ENCODE assay signal across 22 cellular contexts in genomic region chr4:95018845-95019244, GRCh38.
"Had no signal": no experiment of that assay in that cellular context is flagged by ENCODE, and none has a peak within 500 bp of the region (broad histone marks: within the 10 kb centered on the region; RNA-seq: fewer than 3 reads in every experiment).

No MANE protein-coding gene starts in this region.

- H3K4me1 Mint-ChIP-seq: activated B cell treated with CpG ODN at 0.5 μM for 24 hours, immature natural killer cell had no signal

- H3K9me3 ChIP-seq: esophagus squamous epithelium, heart right ventricle, pancreas, thyroid gland had no signal

- DNase-seq: activated B cell treated with CpG ODN at 0.5 μM for 24 hours; activated CD4-positive, alpha-beta memory T cell treated with anti-CD3 and anti-CD28 coated beads for 36 hours; activated CD4-positive, alpha-beta T cell treated with anti-CD3 and anti-CD28 coated beads for 4 hours; activated T-cell treated with anti-CD3 and anti-CD28 coated beads for 4 hours; effector CD8-positive, alpha-beta T cell; esophagus squamous epithelium; heart right ventricle; immature natural killer cell; kidney glomerular epithelial cell; left ventricle myocardium superior; pancreas; stimulated activated CD4-positive, alpha-beta T cell treated with anti-CD3 and anti-CD28 coated beads, Interleukin-12 subunit alpha, Interleukin-12 subunit beta, amount 100 ng/mL, for 4 hours; stimulated activated CD4-positive, alpha-beta T cell treated with anti-CD3 and anti-CD28 coated beads, Interleukin-1b, Interleukin-23, amount 100 ng/mL, for 48 hours; stimulated activated CD8-positive, alpha-beta memory T cell treated with anti-CD3 and anti-CD28 coated beads, Interleukin-4, amount 100 ng/mL, for 48 hours; stimulated activated naive CD4-positive, alpha-beta T cell; thyroid gland had no signal

- ATAC-seq: heart right ventricle, left ventricle myocardium superior had no signal

- H3K36me3 ChIP-seq: cardiac muscle cell, esophagus squamous epithelium, heart right ventricle, neural progenitor cell, pancreas, thyroid gland had no signal

- H3K9me3 Mint-ChIP-seq: activated B cell treated with CpG ODN at 0.5 μM for 24 hours; activated CD4-positive, alpha-beta memory T cell treated with anti-CD3 and anti-CD28 coated beads for 36 hours; activated T-helper 1 cell treated with anti-CD3 and anti-CD28 coated beads, Interleukin-12 subunit alpha, Interleukin-12 subunit beta, Interleukin-2, Interleukin-4 antibody, amounts not matched to agents 30 ng/mL and 10 ng/mL and 1 ng/mL, durations not matched to agents 14 hours and 24 hours and 36 hours; dendritic cell treated with granulocyte-macrophage colony-stimulating factor and Interleukin-4, amounts not matched to agents 40 ng/mL and 50 ng/mL, for 4 days; memory B cell; neural progenitor cell had no signal

- H3K4me3 ChIP-seq: cardiac muscle cell, esophagus squamous epithelium, heart right ventricle, neural progenitor cell, pancreas, thyroid gland had no signal

- H3K36me3 Mint-ChIP-seq: activated CD4-positive, alpha-beta memory T cell treated with anti-CD3 and anti-CD28 coated beads for 36 hours; activated naive CD8-positive, alpha-beta T cell; immature natural killer cell; memory B cell; neural progenitor cell had no signal

- H3K4me3 Mint-ChIP-seq: activated B cell treated with CpG ODN at 0.5 μM for 24 hours; activated CD4-positive, alpha-beta memory T cell treated with anti-CD3 and anti-CD28 coated beads for 36 hours; activated naive CD8-positive, alpha-beta T cell; activated T-helper 1 cell treated with anti-CD3 and anti-CD28 coated beads, Interleukin-12 subunit alpha, Interleukin-12 subunit beta, Interleukin-2, Interleukin-4 antibody, amounts not matched to agents 30 ng/mL and 10 ng/mL and 1 ng/mL, durations not matched to agents 14 hours and 24 hours and 36 hours; dendritic cell treated with granulocyte-macrophage colony-stimulating factor and Interleukin-4, amounts not matched to agents 40 ng/mL and 50 ng/mL, for 4 days; immature natural killer cell; memory B cell; neural progenitor cell had no signal

- H3K27ac ChIP-seq: cardiac muscle cell, esophagus squamous epithelium, heart right ventricle, neural progenitor cell, thyroid gland had no signal

- H3K27me3 ChIP-seq: cardiac muscle cell, esophagus squamous epithelium, heart right ventricle, neural progenitor cell, pancreas, thyroid gland had no signal

- H3K27ac Mint-ChIP-seq: activated B cell treated with CpG ODN at 0.5 μM for 24 hours; activated CD4-positive, alpha-beta memory T cell treated with anti-CD3 and anti-CD28 coated beads for 36 hours; activated naive CD8-positive, alpha-beta T cell; activated T-helper 1 cell treated with anti-CD3 and anti-CD28 coated beads, Interleukin-12 subunit alpha, Interleukin-12 subunit beta, Interleukin-2, Interleukin-4 antibody, amounts not matched to agents 30 ng/mL and 10 ng/mL and 1 ng/mL, durations not matched to agents 14 hours and 24 hours and 36 hours; dendritic cell treated with granulocyte-macrophage colony-stimulating factor and Interleukin-4, amounts not matched to agents 40 ng/mL and 50 ng/mL, for 4 days; immature natural killer cell; memory B cell; neural progenitor cell had no signal

- H3K27me3 Mint-ChIP-seq: activated B cell treated with CpG ODN at 0.5 μM for 24 hours; activated CD4-positive, alpha-beta memory T cell treated with anti-CD3 and anti-CD28 coated beads for 36 hours; activated naive CD8-positive, alpha-beta T cell; dendritic cell treated with granulocyte-macrophage colony-stimulating factor and Interleukin-4, amounts not matched to agents 40 ng/mL and 50 ng/mL, for 4 days; memory B cell had no signal

- H3K4me1 ChIP-seq: esophagus squamous epithelium, heart right ventricle, neural progenitor cell, thyroid gland had no signal
